34 cellular contexts compared by ENCODE assay signal in the genomic region with DNA sequence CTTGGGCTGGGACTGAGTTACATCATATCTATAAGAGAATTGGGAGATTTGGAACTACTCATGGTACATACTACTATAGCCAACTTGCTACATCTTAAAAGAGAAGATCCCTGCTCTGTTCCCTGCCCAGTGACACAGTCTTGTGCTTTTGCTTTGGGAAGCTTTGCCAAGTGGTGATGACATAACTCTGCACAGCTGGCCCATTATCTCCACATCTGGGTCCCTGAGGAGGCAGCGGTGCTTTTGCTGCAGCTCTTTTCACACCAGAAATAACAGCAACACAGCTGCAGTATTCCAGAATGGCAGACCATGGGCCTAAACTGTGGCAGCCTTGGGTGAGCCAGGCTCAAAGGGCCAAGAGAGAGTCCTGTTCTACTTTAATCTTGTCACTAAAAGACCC.
DNase-seq lines count a peak whose midpoint lies in the region; ATAC-seq and TF ChIP-seq lines count a peak whose summit lies in the region.
"Had no signal": no experiment of that assay in that cellular context is flagged by ENCODE, and none has a peak within 500 bp of the region (broad histone marks: within the 10 kb centered on the region; RNA-seq: fewer than 3 reads in every experiment).

No MANE protein-coding gene starts in this region.

- H3K4me3 ChIP-seq in OCI-LY3 (ENCODE audit: low read length) (no peak overlapping the region), fibroblast of mammary gland (ENCODE audit: control insufficient read depth, low read depth, low read length) (no peak overlapping the region)
- H3K4me3 ChIP-seq in naive thymus-derived CD4-positive, alpha-beta T cell (ENCODE audit: low read length): no peak overlapping the region
- H3K4me3 ChIP-seq: breast epithelium, ovary, Peyer's patch, sigmoid colon, upper lobe of left lung had no signal

- H3K9ac ChIP-seq in OCI-LY3 (ENCODE audit: low read length): no peak overlapping the region

- H3K4me2 ChIP-seq in OCI-LY3 (ENCODE audit: low read length): 0 out of 2 replicates have a peak overlapping the region, but pooled peaks have one; percentile 4

- no peaks in the 10 kb centered on the region for H3K4me1 Mint-ChIP-seq in activated CD8-positive, alpha-beta T cell treated with anti-CD3 and anti-CD28 coated beads for 36 hours (ENCODE audit: low read depth)
- H3K4me1 Mint-ChIP-seq in naive thymus-derived CD4-positive, alpha-beta T cell: no peaks in the 10 kb centered on the region
- H3K4me1 Mint-ChIP-seq: activated CD4-positive, alpha-beta T cell treated with anti-CD3 and anti-CD28 coated beads for 36 hours; CD14-positive monocyte had no signal

- H3K36me3 ChIP-seq in OCI-LY3 (replicated peaks; ENCODE audit: low read depth, low read length): no peaks in the 10 kb centered on the region
- no peaks in the 10 kb centered on the region for H3K36me3 ChIP-seq in naive thymus-derived CD4-positive, alpha-beta T cell (ENCODE audit: control insufficient read depth in 2 of 3, insufficient read depth in 3 of 3, low read length in 3 of 3)
- H3K36me3 ChIP-seq: breast epithelium, ovary, Peyer's patch, sigmoid colon, upper lobe of left lung had no signal

- DNase-seq in fibroblast of mammary gland (ENCODE audit: low read depth) (peak; percentile 11), substantia nigra (lab: John Stamatoyannopoulos, UW) (peak in 23 of 49 donors; percentile 8 to 54 (median 26)), EL (no peak)
- DNase-seq in activated CD8-positive, alpha-beta T cell treated with anti-CD3 and anti-CD28 coated beads for 36 hours: no peak
- DNase-seq in naive thymus-derived CD4-positive, alpha-beta T cell: no peak
- DNase-seq: activated CD4-positive, alpha-beta T cell treated with anti-CD3 and anti-CD28 coated beads for 36 hours; activated CD8-positive, alpha-beta T cell treated with anti-CD3 and anti-CD28 coated beads, Interleukin-2, amount 10 ng/mL, durations not matched to agents 7 days and 5 days; activated effector memory CD4-positive, alpha-beta T cell treated with Interleukin-2 at 50 U/mL for 16 hours; Caco-2; DMS79; effector CD8-positive, alpha-beta T cell; GDM1; H7; Kasumi-1; left cardiac atrium; mammary epithelial cell; NCI-H1436; NCI-H2107; NCI-H446; NCI-H748 treated with DMSO at 0.1 percent for 48 hours; ovary; Peyer's patch; SIG-M5; sigmoid colon; stimulated activated CD4-positive, alpha-beta T cell treated with anti-CD3 and anti-CD28 coated beads, Interleukin-4, amount 100 ng/mL, for 24 hours; T-helper 9 cell; upper lobe of left lung had no signal

- H3K36me3 Mint-ChIP-seq in activated CD8-positive, alpha-beta T cell treated with anti-CD3 and anti-CD28 coated beads for 36 hours (ENCODE audit: low read depth): no peaks in the 10 kb centered on the region
- H3K36me3 Mint-ChIP-seq in naive thymus-derived CD4-positive, alpha-beta T cell: no peaks in the 10 kb centered on the region
- H3K36me3 Mint-ChIP-seq: activated naive CD4-positive, alpha-beta T cell treated with anti-CD3 and anti-CD28 coated beads, Interleukin-2, amount 50 U/mL, for 72 hours; CD14-positive monocyte had no signal

- peaks cover 11% of the 10 kb centered on the region for H3K4me1 ChIP-seq in OCI-LY3 (ENCODE audit: low read length)
- no peaks in the 10 kb centered on the region for H3K4me1 ChIP-seq in naive thymus-derived CD4-positive, alpha-beta T cell (ENCODE audit: control insufficient read depth in 2 of 2, insufficient read depth in 2 of 2, low read length in 2 of 2)
- H3K4me1 ChIP-seq: breast epithelium, Caco-2, Peyer's patch, upper lobe of left lung had no signal

- H3K79me2 ChIP-seq in OCI-LY3 (ENCODE audit: low read length): no peaks in the 10 kb centered on the region

- H4K20me1 ChIP-seq in OCI-LY3 (ENCODE audit: insufficient read depth, low read length): no peaks in the 10 kb centered on the region

- H3K27me3 ChIP-seq in OCI-LY3 (ENCODE audit: low read depth, low read length) (0 out of 2 replicates have a peak, but pooled peaks cover 4% of the 10 kb centered on the region), layer of hippocampus (ENCODE audit: control insufficient read depth, insufficient read depth, low read length) (no peaks in the 10 kb centered on the region)
- H3K27me3 ChIP-seq in naive thymus-derived CD4-positive, alpha-beta T cell (ENCODE audit: control insufficient read depth in 2 of 2, insufficient read depth in 2 of 2, low read length in 2 of 2): no peaks in the 10 kb centered on the region
- H3K27me3 ChIP-seq: breast epithelium, ovary, Peyer's patch, sigmoid colon, upper lobe of left lung had no signal

- intact Hi-C loops in activated CD8-positive, alpha-beta T cell treated with anti-CD3 and anti-CD28 coated beads for 36 hours (cut with micrococcal nuclease): no loop called here
- intact Hi-C loops in naive thymus-derived CD4-positive, alpha-beta T cell (cut with micrococcal nuclease): no loop called here

- CTCF ChIA-PET in activated CD8-positive, alpha-beta T cell treated with anti-CD3 and anti-CD28 coated beads for 36 hours (lab: Charles Lee): no interaction called here
- CTCF ChIA-PET in naive thymus-derived CD4-positive, alpha-beta T cell (lab: Charles Lee): no interaction called here

- no peaks in the 10 kb centered on the region for H3K9me3 Mint-ChIP-seq in activated CD8-positive, alpha-beta T cell treated with anti-CD3 and anti-CD28 coated beads for 36 hours
- H3K9me3 Mint-ChIP-seq in naive thymus-derived CD4-positive, alpha-beta T cell: no peaks in the 10 kb centered on the region
- H3K9me3 Mint-ChIP-seq: activated naive CD4-positive, alpha-beta T cell treated with anti-CD3 and anti-CD28 coated beads, Interleukin-2, amount 50 U/mL, for 72 hours had no signal

- H3K27ac ChIP-seq in OCI-LY3 (ENCODE audit: low read length) (no peak overlapping the region), layer of hippocampus (ENCODE audit: low read depth, low read length) (peak overlapping the region; percentile 66), substantia nigra (ENCODE audit: low read depth, low read length, poor library complexity, severe bottlenecking) (peak overlapping the region; percentile 39)
- H3K27ac ChIP-seq in naive thymus-derived CD4-positive, alpha-beta T cell (ENCODE audit: low read depth, low read length): no peak overlapping the region
- H3K27ac ChIP-seq: breast epithelium, epithelial cell of prostate, ovary, Peyer's patch, sigmoid colon, upper lobe of left lung, VCaP had no signal

- TF ChIP-seq CTCF in OCI-LY3 (IDR thresholded peaks at IDR 0.05; ENCODE audit: low read depth, low read length) (no peak), fibroblast of mammary gland (conservative IDR thresholded peaks at IDR 0.05; ENCODE audit: control insufficient read depth, insufficient read depth, low read depth, low read length) (no peak)
- no peak for TF ChIP-seq CTCF in activated CD8-positive, alpha-beta T cell treated with anti-CD3 and anti-CD28 coated beads for 36 hours (IDR thresholded peaks at IDR 0.05)

- H2AFZ ChIP-seq in OCI-LY3 (ENCODE audit: low read depth, low read length): no peak overlapping the region

- no peak overlapping the region for H3K4me3 Mint-ChIP-seq in activated CD8-positive, alpha-beta T cell treated with anti-CD3 and anti-CD28 coated beads for 36 hours
- no peak overlapping the region for H3K4me3 Mint-ChIP-seq in naive thymus-derived CD4-positive, alpha-beta T cell
- H3K4me3 Mint-ChIP-seq: activated CD4-positive, alpha-beta T cell treated with anti-CD3 and anti-CD28 coated beads for 36 hours; activated CD8-positive, alpha-beta T cell treated with anti-CD3 and anti-CD28 coated beads, Interleukin-2, amount 10 ng/mL, durations not matched to agents 7 days and 5 days; CD14-positive monocyte had no signal

- H3K9me3 ChIP-seq in OCI-LY3 (ENCODE audit: insufficient read depth, low read length): no peaks in the 10 kb centered on the region
- no peaks in the 10 kb centered on the region for H3K9me3 ChIP-seq in naive thymus-derived CD4-positive, alpha-beta T cell (ENCODE audit: control insufficient read depth in 2 of 3, low read length in 3 of 3)
- H3K9me3 ChIP-seq: breast epithelium, Caco-2, ovary, Peyer's patch, sigmoid colon, upper lobe of left lung had no signal

- no peak overlapping the region for H3K27ac Mint-ChIP-seq in activated CD8-positive, alpha-beta T cell treated with anti-CD3 and anti-CD28 coated beads for 36 hours
- no peak overlapping the region for H3K27ac Mint-ChIP-seq in naive thymus-derived CD4-positive, alpha-beta T cell
- H3K27ac Mint-ChIP-seq: activated CD4-positive, alpha-beta T cell treated with anti-CD3 and anti-CD28 coated beads for 36 hours; activated CD8-positive, alpha-beta T cell treated with anti-CD3 and anti-CD28 coated beads, Interleukin-2, amount 10 ng/mL, durations not matched to agents 7 days and 5 days; activated naive CD4-positive, alpha-beta T cell treated with anti-CD3 and anti-CD28 coated beads, Interleukin-2, amount 50 U/mL, for 72 hours; CD14-positive monocyte had no signal

- POLR2A ChIA-PET in activated CD8-positive, alpha-beta T cell treated with anti-CD3 and anti-CD28 coated beads for 36 hours (lab: Charles Lee): no interaction called here
- POLR2A ChIA-PET in naive thymus-derived CD4-positive, alpha-beta T cell (lab: Charles Lee): no interaction called here

- no peak for ATAC-seq in activated CD8-positive, alpha-beta T cell treated with anti-CD3 and anti-CD28 coated beads for 36 hours
- no peak for ATAC-seq in naive thymus-derived CD4-positive, alpha-beta T cell
- ATAC-seq: activated CD4-positive, alpha-beta T cell treated with anti-CD3 and anti-CD28 coated beads for 36 hours; activated CD8-positive, alpha-beta T cell treated with anti-CD3 and anti-CD28 coated beads, Interleukin-2, amount 10 ng/mL, durations not matched to agents 7 days and 5 days; activated naive CD4-positive, alpha-beta T cell treated with anti-CD3 and anti-CD28 coated beads, Interleukin-2, amount 50 U/mL, for 72 hours had no signal

- H3K27me3 Mint-ChIP-seq in activated CD8-positive, alpha-beta T cell treated with anti-CD3 and anti-CD28 coated beads for 36 hours: no peaks in the 10 kb centered on the region
- no peaks in the 10 kb centered on the region for H3K27me3 Mint-ChIP-seq in naive thymus-derived CD4-positive, alpha-beta T cell
- H3K27me3 Mint-ChIP-seq: activated CD4-positive, alpha-beta T cell treated with anti-CD3 and anti-CD28 coated beads for 36 hours had no signal

Comparison
In these comparisons a context has a peak if more than half of its experiments do, and no peak if none do; other contexts are left out.
1. H3K27ac ChIP-seq: peak in layer of hippocampus (single experiment) and substantia nigra (single experiment); none in OCI-LY3 (single experiment) and naive thymus-derived CD4-positive, alpha-beta T cell (single experiment).